9 cellular contexts compared by ENCODE assay signal in the genomic region with DNA sequence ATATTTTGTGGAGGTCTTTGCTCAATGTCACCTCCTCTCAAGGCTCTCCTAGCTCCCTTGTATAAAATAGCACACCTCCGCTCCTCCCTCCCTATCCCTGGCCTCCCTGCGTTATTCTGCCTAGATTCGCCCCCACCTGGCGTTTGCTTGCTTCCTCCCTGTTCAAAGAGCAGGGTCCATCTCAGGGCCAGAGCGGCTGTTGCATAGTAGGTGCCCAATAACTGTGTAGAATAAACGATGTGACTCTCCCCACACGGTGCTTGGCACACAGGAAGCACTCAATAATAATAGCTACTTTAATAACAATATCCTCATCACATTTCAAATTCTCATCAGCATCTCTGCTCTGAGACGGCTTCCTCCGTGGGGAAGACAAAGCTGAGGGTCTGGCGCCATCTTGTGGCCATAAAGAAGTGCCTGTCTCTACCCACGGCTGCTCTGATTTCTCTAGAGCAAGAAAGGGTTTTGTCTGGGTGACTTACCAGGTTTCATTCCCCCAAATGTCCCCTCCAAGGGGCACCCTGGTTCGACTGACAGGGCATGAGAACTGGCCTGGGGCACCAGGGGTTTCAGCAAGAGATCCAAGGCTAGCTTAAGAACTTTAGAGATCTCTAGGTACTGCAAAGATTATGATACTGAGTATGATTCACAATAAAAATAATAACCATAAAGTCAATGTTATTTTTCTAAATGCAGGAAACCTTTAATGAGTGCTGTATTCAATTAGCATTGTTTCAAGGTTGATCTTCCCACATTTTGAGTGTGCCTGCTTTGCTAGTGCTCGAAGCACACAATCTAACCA. TPM values are rescaled to one million over a fixed set of nuclear protein-coding genes. Genes with fewer than 3 reads are reported as not detected.
DNase-seq lines count a peak whose midpoint lies in the region; ATAC-seq and TF ChIP-seq lines count a peak whose summit lies in the region.
"Had no signal": no experiment of that assay in that cellular context is flagged by ENCODE, and none has a peak within 500 bp of the region (broad histone marks: within the 10 kb centered on the region; RNA-seq: fewer than 3 reads in every experiment).

No MANE protein-coding gene starts in this region.

- H3K4me1 ChIP-seq in CD4-positive, alpha-beta memory T cell (ENCODE audit: insufficient read depth, low read length) = peaks cover 20% of the 10 kb centered on the region
- peaks cover 7% of the 10 kb centered on the region for H3K4me1 ChIP-seq in mucosa of descending colon (ENCODE audit: low read depth)

- DNase-seq in CD4-positive, alpha-beta memory T cell = peak; percentile 70 to 74 (median 73)
- DNase-seq in HPDE6-E6E7 (ENCODE audit: extremely low spot score) = peak; percentile 54
- peak; percentile 52 for DNase-seq in NOMO-1 treated with dmso at 0.1 percent for 144 hours (lab: John Stamatoyannopoulos, UW; ENCODE audit: unreplicated experiment)
- DNase-seq in activated CD8-positive, alpha-beta memory T cell treated with anti-CD3 and anti-CD28 coated beads for 48 hours (ENCODE audit: low read depth in 2 of 3, low spot score in 2 of 3) = peak; percentile 25 to 60 (median 37)
- peak; percentile 66 for DNase-seq in endothelial cell (ENCODE audit: low spot score)
- peak in 2 of 3 donors; percentile 75 to 91 for DNase-seq in mucosa of descending colon
- DNase-seq in stimulated activated CD8-positive, alpha-beta memory T cell treated with anti-CD3 and anti-CD28 coated beads, Interleukin-4, amount 100 ng/mL, for 4 hours (ENCODE audit: low read depth in 2 of 2, low spot score in 1 of 2) = peak; percentile 47 to 61

- POLR2A ChIA-PET in CD4-positive, alpha-beta memory T cell (lab: Charles Lee; ENCODE audit: partially characterized antibody) = interaction anchor here (2.0 kb wide), 1 partner anchor 23 kb away, joined by 9 read pairs; no protein-coding TSS in a partner anchor

- ATAC-seq in mucosa of descending colon = peak; percentile 72
- no peak for ATAC-seq in GM18870 (IDR thresholded peaks at IDR 0.05; ENCODE audit: unreplicated experiment)

- no peaks in the 10 kb centered on the region for H3K36me3 ChIP-seq in CD4-positive, alpha-beta memory T cell (ENCODE audit: insufficient read depth, low read length)
- no peaks in the 10 kb centered on the region for H3K36me3 ChIP-seq in mucosa of descending colon (ENCODE audit: low read depth)

- peaks cover 17 to 29% (median 19%) of the 10 kb centered on the region in 4 donors for H3K4me1 Mint-ChIP-seq in CD4-positive, alpha-beta memory T cell
- H3K4me1 Mint-ChIP-seq in endothelial cell (ENCODE audit: unreplicated experiment) = peaks cover 56% of the 10 kb centered on the region

- peaks cover 0 to 2% (median 0%) of the 10 kb centered on the region in 8 donors for H3K9me3 Mint-ChIP-seq in CD4-positive, alpha-beta memory T cell
- no peaks in the 10 kb centered on the region for H3K9me3 Mint-ChIP-seq in endothelial cell (ENCODE audit: unreplicated experiment)

- no peak overlapping the region for H3K4me3 ChIP-seq in CD4-positive, alpha-beta memory T cell (ENCODE audit: low read length in 2 of 2)
- H3K4me3 ChIP-seq in mucosa of descending colon = no peak overlapping the region

- CTCF ChIA-PET in CD4-positive, alpha-beta memory T cell (lab: Charles Lee; ENCODE audit: partially characterized antibody) = interaction anchor here (0.8 to 12.5 kb wide), 17 partner anchors 9 to 462 kb away, joined by 3 to 367 read pairs (median 5); a partner anchor contains a TSS

- H3K4me3 Mint-ChIP-seq in CD4-positive, alpha-beta memory T cell = peak overlapping the region in 1 of 8 donors; percentile 1
- H3K4me3 Mint-ChIP-seq in endothelial cell (ENCODE audit: unreplicated experiment) = peak overlapping the region; percentile 65
- H3K4me3 Mint-ChIP-seq: IgD-negative memory B cell had no signal

- no peak overlapping the region for H3K27ac ChIP-seq in CD4-positive, alpha-beta memory T cell (ENCODE audit: low read depth, low read length)

- no peaks in the 10 kb centered on the region for H3K9me3 ChIP-seq in CD4-positive, alpha-beta memory T cell (ENCODE audit: control insufficient read depth in 1 of 2, low read length in 2 of 2)
- H3K9me3 ChIP-seq in mucosa of descending colon = no peaks in the 10 kb centered on the region

- TF ChIP-seq CTCF in endothelial cell (IDR thresholded peaks at IDR 0.05; ENCODE audit: unreplicated experiment) = peak; percentile 81
- TF ChIP-seq CTCF in mucosa of descending colon (IDR thresholded peaks at IDR 0.05) = peak; percentile 78

- peak overlapping the region in 1 of 7 donors; percentile 69 for H3K27ac Mint-ChIP-seq in CD4-positive, alpha-beta memory T cell
- peak overlapping the region; percentile 21 for H3K27ac Mint-ChIP-seq in endothelial cell (ENCODE audit: unreplicated experiment)

- intact Hi-C loops in CD4-positive, alpha-beta memory T cell (cut with micrococcal nuclease) = loop anchor here (1.0 to 10.0 kb wide), 4 partner anchors 23 to 395 kb away; no protein-coding TSS in a partner anchor
- intact Hi-C loops in mucosa of descending colon (cut with DNase I, micrococcal nuclease) = loop anchor here (2.0 to 10.0 kb wide), 2 partner anchors 23 to 135 kb away; no protein-coding TSS in a partner anchor

- H3K36me3 Mint-ChIP-seq in CD4-positive, alpha-beta memory T cell = no peaks in the 10 kb centered on the region
- peaks cover 33% of the 10 kb centered on the region for H3K36me3 Mint-ChIP-seq in endothelial cell (ENCODE audit: low read depth, unreplicated experiment)

- peaks cover 14 to 26% of the 10 kb centered on the region in 2 donors for H3K27me3 Mint-ChIP-seq in CD4-positive, alpha-beta memory T cell
- H3K27me3 Mint-ChIP-seq in endothelial cell (ENCODE audit: unreplicated experiment) = peaks cover 16% of the 10 kb centered on the region

- H3K27me3 ChIP-seq in CD4-positive, alpha-beta memory T cell (ENCODE audit: insufficient read depth, low read length) = no peaks in the 10 kb centered on the region

RNA-seq across cellular contexts. Expression of a gene that starts 16.1 kb away (rescaled TPM):
- 1 to 10 TPM; 2.6 to 2.9 TPM for total RNA-seq in CD4-positive, alpha-beta memory T cell
- not detected for polyA plus RNA-seq in CD4-positive, alpha-beta memory T cell
- total RNA-seq in endothelial cell (ENCODE audit: unreplicated experiment) (552 TPM), mucosa of descending colon (10 to 100 TPM; 26.2 to 39.2 (median 29.9) TPM)
- polyA plus RNA-seq: IgD-negative memory B cell had no signal

RNA-seq across cellular contexts. Expression of a gene that starts 52.9 kb away (rescaled TPM):
- total RNA-seq in CD4-positive, alpha-beta memory T cell = not detected
- not detected for polyA plus RNA-seq in CD4-positive, alpha-beta memory T cell
- total RNA-seq in endothelial cell (ENCODE audit: unreplicated experiment) (4.8 TPM), mucosa of descending colon (1 to 10 TPM in 2 of 3 donors, under 1 TPM in 1; 0.98 to 9.0 (median 1.8) TPM)
- polyA plus RNA-seq: IgD-negative memory B cell had no signal

Comparison
In these comparisons a context has a peak if more than half of its experiments do, and no peak if none do; other contexts are left out.
1. RNA of a gene that starts 16.1 kb away (total RNA-seq): 552 TPM in endothelial cell (single experiment); 26.2 to 39.2 TPM in mucosa of descending colon and 2.6 to 2.9 TPM in CD4-positive, alpha-beta memory T cell; every median in the first group is over 10 times any median in the second.
2. Peak in every context shown above with its lines, with median percentiles within 50 percentile points of each other: DNase-seq.